8 cellular contexts compared by ENCODE assay signal in the genomic region with DNA sequence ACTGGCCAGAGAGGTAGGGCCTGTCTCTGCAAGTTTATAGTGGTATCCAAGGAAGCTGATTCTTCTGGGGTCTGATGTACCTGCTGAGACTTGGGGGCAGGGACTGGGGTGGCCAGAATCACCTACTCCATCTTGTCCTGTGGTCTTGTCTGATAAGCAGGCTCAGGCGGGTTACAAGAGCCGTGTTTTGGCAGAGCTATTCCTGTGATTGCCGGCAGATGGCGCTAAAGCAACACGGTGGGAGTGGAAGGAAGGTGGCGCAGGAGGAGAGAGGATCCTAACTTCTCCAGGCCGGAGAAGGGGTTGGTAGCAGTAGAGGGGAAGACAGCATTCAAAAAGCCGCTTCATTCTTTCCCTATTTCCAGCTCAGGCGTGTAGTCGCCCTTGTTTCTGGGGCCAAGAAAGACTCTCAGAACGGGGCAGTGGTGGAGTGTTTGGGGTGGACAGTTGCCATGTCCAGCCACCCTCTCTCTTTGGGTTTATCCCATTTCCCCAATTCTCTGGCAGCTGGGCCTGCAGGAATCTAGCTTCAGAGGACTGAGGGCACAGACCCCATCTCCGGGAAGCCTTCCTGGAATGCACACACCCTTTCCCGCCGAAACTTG. TPM values are rescaled to one million over a fixed set of nuclear protein-coding genes. Genes with fewer than 3 reads are reported as not detected.
DNase-seq lines count a peak whose midpoint lies in the region; ATAC-seq and TF ChIP-seq lines count a peak whose summit lies in the region.

No MANE protein-coding gene starts in this region.

- H3K9me3 ChIP-seq in suprapubic skin = no peaks in the 10 kb centered on the region

- H3K36me3 ChIP-seq in suprapubic skin = no peaks in the 10 kb centered on the region

- TF ChIP-seq EP300 in suprapubic skin (IDR thresholded peaks at IDR 0.05) = no peak

- TF ChIP-seq CTCF in GM12864 (IDR thresholded peaks at IDR 0.05; ENCODE audit: low read depth, low read length, missing control alignments) = peak; percentile 99
- TF ChIP-seq CTCF in fibroblast of villous mesenchyme (IDR thresholded peaks at IDR 0.05; ENCODE audit: insufficient read depth, low read depth, low read length) = peak; percentile 100
- TF ChIP-seq CTCF in suprapubic skin (IDR thresholded peaks at IDR 0.05) = peak; percentile 95 to 98

- ATAC-seq in GM18519 (IDR thresholded peaks at IDR 0.05; ENCODE audit: low FRiP score, unreplicated experiment) = no peak

- no peak overlapping the region for H3K4me3 ChIP-seq in GM12864 (ENCODE audit: low read depth, low read length)
- H3K4me3 ChIP-seq in fibroblast of villous mesenchyme (ENCODE audit: low read depth, low read length) = no peak overlapping the region
- H3K4me3 ChIP-seq in suprapubic skin = no peak overlapping the region

- peak; percentile 46 for DNase-seq in GM12864 (ENCODE audit: low read depth)
- peak; percentile 80 to 85 for DNase-seq in Kasumi-1 (lab: John Stamatoyannopoulos, UW)
- DNase-seq in RPMI8226 = peak; percentile 83
- DNase-seq in activated T-helper 1 cell treated with anti-CD3 and anti-CD28 coated beads, Interleukin-2, amount 50 U/mL, for 16 hours (ENCODE audit: low read depth in 1 of 2, low spot score in 1 of 2) = peak; percentile 63 to 68
- DNase-seq in fibroblast of villous mesenchyme (ENCODE audit: low read depth) = peak; percentile 83
- peak; percentile 85 for DNase-seq in occipital lobe (lab: John Stamatoyannopoulos, UW)
- peak in 1 of 2 donors; percentile 85 for DNase-seq in suprapubic skin (ENCODE audit: low spot score in 2 of 2)

- H3K27me3 ChIP-seq in suprapubic skin = no peaks in the 10 kb centered on the region

- no peak overlapping the region for H3K27ac ChIP-seq in suprapubic skin

- TF ChIP-seq POLR2A in suprapubic skin (IDR thresholded peaks at IDR 0.05) = no peak

- H3K4me1 ChIP-seq in suprapubic skin = peaks cover 27% of the 10 kb centered on the region

- 19% methylated on average over 14 of the region's 14 CpGs for whole genome bisulfite sequencing in suprapubic skin

RNA-seq across cellular contexts. Expression of gene CHRM1, which starts 15.1 kb away (rescaled TPM):
- total RNA-seq in fibroblast of villous mesenchyme (not detected in 2 replicates), occipital lobe (12.3 TPM), suprapubic skin (1 to 10 TPM; 2.5 to 5.4 (median 4.5) TPM)

RNA-seq across cellular contexts. Expression of gene SLC3A2, which starts 25.3 kb away (rescaled TPM):
- 117 and 190 TPM in 2 replicates for total RNA-seq in fibroblast of villous mesenchyme
- 87.3 TPM for total RNA-seq in occipital lobe
- 100 to 1,000 TPM; 170 to 234 (median 198) TPM for total RNA-seq in suprapubic skin
